Comparison of ENCODE assay signal across 8 cellular contexts in genomic region chr22:45671051-45671782, GRCh38. TPM values are rescaled to one million over a fixed set of nuclear protein-coding genes. Genes with fewer than 3 reads are reported as not detected.
DNase-seq lines count a peak whose midpoint lies in the region; ATAC-seq, FAIRE-seq and TF ChIP-seq lines count a peak whose summit lies in the region.

No MANE protein-coding gene starts in this region.

- H3K9ac ChIP-seq in endocrine pancreas (ENCODE audit: control insufficient read depth, insufficient read depth, low read length) (peak overlapping the region; percentile 71), mucosa of rectum (ENCODE audit: low read depth in 1 of 2, low read length in 2 of 2) (peak overlapping the region; percentile 47 to 90)

- ATAC-seq in GM21381 (IDR thresholded peaks at IDR 0.05; ENCODE audit: unreplicated experiment) (peak; percentile 15), HG03432 (IDR thresholded peaks at IDR 0.05; ENCODE audit: unreplicated experiment) (no peak)

- DNase-seq in OCI-M2 (lab: John Stamatoyannopoulos, UW; ENCODE audit: unreplicated experiment) (peak; percentile 7), D721Med (ENCODE audit: insufficient read length, low spot score) (no peak), NCI-H1092 treated with DMSO at 0.1 percent for 48 hours (lab: John Stamatoyannopoulos, UW) (no peak), HT-29 (ENCODE audit: low spot score) (no peak)

- no peaks in the 10 kb centered on the region for H3K27me3 ChIP-seq in endocrine pancreas (ENCODE audit: control insufficient read depth, insufficient read depth, low read length)
- no peaks in the 10 kb centered on the region for H3K27me3 ChIP-seq in mucosa of rectum (ENCODE audit: control insufficient read depth in 2 of 2, insufficient read depth in 2 of 2, low read length in 2 of 2)

- FAIRE-seq in D721Med (lab: Jason Lieb, UNC) = no peak

- TF ChIP-seq CTCF in D721Med (IDR thresholded peaks at IDR 0.05; ENCODE audit: insufficient read depth, missing control alignments) = no peak

- H3K4me1 ChIP-seq in endocrine pancreas (ENCODE audit: control insufficient read depth, insufficient read depth, low read length) = peaks cover 8% of the 10 kb centered on the region
- peaks cover 6 to 14% of the 10 kb centered on the region in 2 donors for H3K4me1 ChIP-seq in mucosa of rectum (ENCODE audit: control insufficient read depth in 2 of 2, insufficient read depth in 2 of 2, low read length in 2 of 2)

- H3K4me3 ChIP-seq in endocrine pancreas (ENCODE audit: control insufficient read depth, insufficient read depth, low read length) (no peak overlapping the region), mucosa of rectum (ENCODE audit: low read length in 2 of 2) (peak overlapping the region; percentile 84 to 92)

- no peaks in the 10 kb centered on the region for H3K9me3 ChIP-seq in endocrine pancreas (ENCODE audit: control insufficient read depth, low read length)
- no peaks in the 10 kb centered on the region for H3K9me3 ChIP-seq in mucosa of rectum (ENCODE audit: control insufficient read depth in 2 of 2, low read length in 2 of 2)

- H3K36me3 ChIP-seq in endocrine pancreas (ENCODE audit: control insufficient read depth, insufficient read depth, low read length) (no peaks in the 10 kb centered on the region), mucosa of rectum (ENCODE audit: control insufficient read depth in 2 of 2, insufficient read depth in 2 of 2, low read length in 2 of 2) (no peaks in the 10 kb centered on the region)

- peak overlapping the region; percentile 61 to 65 for H3K27ac ChIP-seq in mucosa of rectum (ENCODE audit: low read depth in 2 of 2, low read length in 2 of 2)

RNA-seq across cellular contexts. Expression of gene ATXN10, which starts 0.4 kb away (rescaled TPM):
- total RNA-seq in HT-29 (2014; rRNA removed; shearing (Covaris generic)) = 20.1 and 23.2 TPM in 2 replicates
